Comparison of ENCODE assay signal across 17 cellular contexts in genomic region chr2:149716687-149717086, GRCh38.
A peak's percentile ranks its signal among the peaks of the same experiment; 100 is the strongest.
DNase-seq lines count a peak whose midpoint lies in the region; ATAC-seq and TF ChIP-seq lines count a peak whose summit lies in the region.
"Had no signal": no experiment of that assay in that cellular context is flagged by ENCODE, and none has a peak within 500 bp of the region (broad histone marks: within the 10 kb centered on the region; RNA-seq: fewer than 3 reads in every experiment).

No MANE protein-coding gene starts in this region.

- H3K27ac Mint-ChIP-seq in GM23338 (0 out of 2 replicates have a peak overlapping the region, but pooled peaks have one; percentile 66), brain (peak overlapping the region in 4 of 5 experiments; percentile 62 to 83 (median 66))
- H3K27ac Mint-ChIP-seq: CD4-positive, CD25-positive, alpha-beta regulatory T cell had no signal

- H3K4me3 Mint-ChIP-seq in GM23338 (no peak overlapping the region), brain (no peak overlapping the region)
- H3K4me3 Mint-ChIP-seq: CD4-positive, CD25-positive, alpha-beta regulatory T cell had no signal

- H2AFZ ChIP-seq in GM23338 (peak overlapping the region; percentile 52), neuronal stem cell (ENCODE audit: low read length) (peak overlapping the region; percentile 9), PC-3 (ENCODE audit: low read length) (no peak overlapping the region)

- H2BK15ac ChIP-seq in neuronal stem cell (ENCODE audit: low read length) = no peak overlapping the region

- H3K4me3 ChIP-seq in GM23338 (no peak overlapping the region), neuronal stem cell (ENCODE audit: low read length in 2 of 2) (no peak overlapping the region), PC-3 (ENCODE audit: low read length) (no peak overlapping the region)
- H3K4me3 ChIP-seq: MG63 had no signal

- no TSS peak for BruUV-seq in PC-3 (replicated peaks; lab: Mats Ljungman, UMichigan)

- POLR2A ChIA-PET in PC-3 (lab: Charles Lee; ENCODE audit: unreplicated experiment) = interaction anchor here (0.6 kb wide), 1 partner anchor 21 kb away, joined by 4 read pairs; no protein-coding TSS in a partner anchor

- CTCF ChIA-PET in PC-3 (lab: Charles Lee) = no interaction called here

- no peak overlapping the region for H2AK5ac ChIP-seq in neuronal stem cell (ENCODE audit: low read depth, low read length)

- DNase-seq in GM23338 (ENCODE audit: low spot score) = peak; percentile 77
- DNase-seq in iPS-NIHi7 (ENCODE audit: extremely low spot score) = peak; percentile 32
- peak; percentile 11 for DNase-seq in neuronal stem cell (ENCODE audit: low spot score)
- DNase-seq in NCI-H146 treated with DMSO at 0.1 percent for 48 hours (lab: John Stamatoyannopoulos, UW; ENCODE audit: unreplicated experiment) = no peak
- no peak for DNase-seq in SKM-1 (lab: John Stamatoyannopoulos, UW; ENCODE audit: unreplicated experiment)
- no peak for DNase-seq in PC-3
- DNase-seq: Calu3; CD4-positive, CD25-positive, alpha-beta regulatory T cell; GF-D8; MG63; NCI-H1105; NCI-H187; NCI-H446 had no signal

- no peak overlapping the region for H2BK5ac ChIP-seq in neuronal stem cell (ENCODE audit: low read length)

- H2BK120ac ChIP-seq in neuronal stem cell (ENCODE audit: low read depth, low read length) = no peak overlapping the region

- no peaks in the 10 kb centered on the region for H3K9me3 ChIP-seq in neuronal stem cell (replicated peaks in 1 of 2; ENCODE audit: control insufficient read depth in 2 of 2, insufficient read depth in 1 of 2, low read depth in 1 of 2, low read length in 2 of 2)
- no peaks in the 10 kb centered on the region for H3K9me3 ChIP-seq in PC-3 (ENCODE audit: low read length)
- H3K9me3 ChIP-seq: MG63 had no signal

- H4K91ac ChIP-seq in neuronal stem cell (ENCODE audit: low read depth, low read length, poor library complexity) = no peak overlapping the region

- H3K23ac ChIP-seq in neuronal stem cell (ENCODE audit: low read depth, low read length, poor library complexity) = no peak overlapping the region

- TF ChIP-seq CTCF in GM23338 (conservative IDR thresholded peaks at IDR 0.05; ENCODE audit: low read depth in 2 of 2) (no peak), brain (conservative IDR thresholded peaks at IDR 0.05) (no peak), PC-3 (conservative IDR thresholded peaks at IDR 0.05; ENCODE audit: low read depth, low read length) (no peak)

- no peaks in the 10 kb centered on the region for H3F3A ChIP-seq in GM23338 (replicated peaks; ENCODE audit: low read depth)
- H3F3A ChIP-seq in PC-3 (ENCODE audit: low read length, unreplicated experiment) = no peaks in the 10 kb centered on the region

- H3K4me1 ChIP-seq in GM23338 (ENCODE audit: insufficient read depth) = peaks cover 10% of the 10 kb centered on the region; the same call in 1 of the 2 replicates
- H3K4me1 ChIP-seq in neuronal stem cell (ENCODE audit: control insufficient read depth in 2 of 2, insufficient read depth in 1 of 2, low read depth in 1 of 2, low read length in 2 of 2) = peaks cover 0 to 8% of the 10 kb centered on the region in 2 donors
- H3K4me1 ChIP-seq in PC-3 (ENCODE audit: insufficient read depth, low read length) = no peaks in the 10 kb centered on the region; the same call in 1 of the 2 replicates

- H3K9me2 ChIP-seq in GM23338 (ENCODE audit: insufficient read depth) (peaks cover 24% of the 10 kb centered on the region; the same call in 1 of the 2 replicates), PC-3 (replicated peaks; ENCODE audit: low read length) (no peaks in the 10 kb centered on the region; the same call in 1 of the 2 replicates)

- H3K27me3 ChIP-seq in GM23338 (ENCODE audit: insufficient read depth) = no peaks in the 10 kb centered on the region
- H3K27me3 ChIP-seq in neuronal stem cell (ENCODE audit: control insufficient read depth in 3 of 3, insufficient read depth in 3 of 3, low read depth in 1 of 3, low read length in 3 of 3) = no peaks in the 10 kb centered on the region
- H3K27me3 ChIP-seq in PC-3 (ENCODE audit: low read length) = no peaks in the 10 kb centered on the region
- H3K27me3 ChIP-seq: MG63 had no signal

- H3K9ac ChIP-seq in neuronal stem cell (ENCODE audit: low read depth, low read length, poor library complexity) (no peak overlapping the region), PC-3 (ENCODE audit: low read length) (no peak overlapping the region)

- H3K27ac ChIP-seq in GM23338 (ENCODE audit: low read depth) (no peak overlapping the region), neuronal stem cell (replicated peaks; ENCODE audit: low read length) (no peak overlapping the region), PC-3 (ENCODE audit: low read length) (no peak overlapping the region)

- no peak overlapping the region for H3K18ac ChIP-seq in neuronal stem cell (ENCODE audit: low read length)

- H3K4me1 Mint-ChIP-seq in GM23338 = peaks cover 12% of the 10 kb centered on the region; the same call in 2 of the 3 replicates
- peaks cover 28% of the 10 kb centered on the region for H3K4me1 Mint-ChIP-seq in brain
- H3K4me1 Mint-ChIP-seq: CD4-positive, CD25-positive, alpha-beta regulatory T cell had no signal

- H3K36me3 Mint-ChIP-seq in GM23338 (ENCODE audit: low read depth) (no peaks in the 10 kb centered on the region), brain (peaks cover 3% of the 10 kb centered on the region)
- H3K36me3 Mint-ChIP-seq: CD4-positive, CD25-positive, alpha-beta regulatory T cell had no signal

- WGBS in neuronal stem cell (ENCODE audit: extremely low coverage in 2 of 2, insufficient read length in 2 of 2, insufficient replicate concordance in 1 of 2), 2 donors = no CpG with 5 or more reads among the region's 6 CpGs

- H3K9me3 Mint-ChIP-seq in GM23338 (no peaks in the 10 kb centered on the region; the same call in 2 of the 3 replicates), brain (peaks cover 0 to 11% (median 2%) of the 10 kb centered on the region in 5 experiments)

- H3K14ac ChIP-seq in neuronal stem cell (ENCODE audit: low read length) = no peak overlapping the region

- ATAC-seq in GM23338 = peak; percentile 64; the same call in 2 of the 3 replicates
- ATAC-seq in GM21723 (IDR thresholded peaks at IDR 0.05; ENCODE audit: unreplicated experiment) = no peak
- no peak for ATAC-seq in PC-3
- ATAC-seq: HepG2, Right ventricle myocardium inferior had no signal

- no peaks in the 10 kb centered on the region for H3K79me1 ChIP-seq in neuronal stem cell (ENCODE audit: low read depth, low read length)

- H3K36me3 ChIP-seq in GM23338 (ENCODE audit: insufficient read depth) = no peaks in the 10 kb centered on the region
- no peaks in the 10 kb centered on the region for H3K36me3 ChIP-seq in neuronal stem cell (replicated peaks in 1 of 2; ENCODE audit: control insufficient read depth in 2 of 2, insufficient read depth in 2 of 2, low read length in 2 of 2)
- no peaks in the 10 kb centered on the region for H3K36me3 ChIP-seq in PC-3 (ENCODE audit: low read depth, low read length)
- H3K36me3 ChIP-seq: MG63 had no signal

- no peak overlapping the region for H3K4ac ChIP-seq in neuronal stem cell (ENCODE audit: low read length)

- H2BK12ac ChIP-seq in neuronal stem cell (ENCODE audit: low read length) = no peak overlapping the region

- no peak overlapping the region for H4K8ac ChIP-seq in neuronal stem cell (ENCODE audit: low read depth, low read length)

- intact Hi-C loops in PC-3 (cut with micrococcal nuclease) = loop anchor here (5.0 kb wide), 1 partner anchor 99 kb away; no protein-coding TSS in a partner anchor

- no peaks in the 10 kb centered on the region for H3K27me3 Mint-ChIP-seq in GM23338 (ENCODE audit: insufficient read depth, low read depth, poor library complexity)
- H3K27me3 Mint-ChIP-seq in brain = peaks cover 4% of the 10 kb centered on the region
- H3K27me3 Mint-ChIP-seq: CD4-positive, CD25-positive, alpha-beta regulatory T cell had no signal

- no peaks in the 10 kb centered on the region for H4K20me1 ChIP-seq in GM23338 (replicated peaks; ENCODE audit: insufficient read depth)
- H4K20me1 ChIP-seq in PC-3 (ENCODE audit: low read length) = no peaks in the 10 kb centered on the region

- H3K79me2 ChIP-seq in GM23338 (replicated peaks; ENCODE audit: insufficient read depth) = no peaks in the 10 kb centered on the region
- no peaks in the 10 kb centered on the region for H3K79me2 ChIP-seq in PC-3 (ENCODE audit: low read length)

- H3K4me2 ChIP-seq in GM23338 (no peak overlapping the region), neuronal stem cell (ENCODE audit: insufficient read depth, low read length, poor library complexity, severe bottlenecking) (no peak overlapping the region), PC-3 (ENCODE audit: low read length) (no peak overlapping the region)

TF ChIP-seq in GM23338, 12 proteins besides CTCF, POLR2A, EP300 and RAD21 (continues in another document):
- TF ChIP-seq JUNB (IDR thresholded peaks at IDR 0.05; ENCODE audit: unreplicated experiment) = no peak
- TF ChIP-seq POLR2AphosphoS5 (IDR thresholded peaks at IDR 0.05; ENCODE audit: low read depth) = no peak

Comparison
In these comparisons a context has a peak if more than half of its experiments do, and no peak if none do; other contexts are left out.
1. DNase-seq: peak in GM23338 (single experiment), iPS-NIHi7 (single experiment) and neuronal stem cell (single experiment); none in NCI-H146 treated with DMSO at 0.1 percent for 48 hours (single experiment), SKM-1 (single experiment) and PC-3 (single experiment).